Comparison of ENCODE assay signal across 8 cellular contexts in the genomic region with DNA sequence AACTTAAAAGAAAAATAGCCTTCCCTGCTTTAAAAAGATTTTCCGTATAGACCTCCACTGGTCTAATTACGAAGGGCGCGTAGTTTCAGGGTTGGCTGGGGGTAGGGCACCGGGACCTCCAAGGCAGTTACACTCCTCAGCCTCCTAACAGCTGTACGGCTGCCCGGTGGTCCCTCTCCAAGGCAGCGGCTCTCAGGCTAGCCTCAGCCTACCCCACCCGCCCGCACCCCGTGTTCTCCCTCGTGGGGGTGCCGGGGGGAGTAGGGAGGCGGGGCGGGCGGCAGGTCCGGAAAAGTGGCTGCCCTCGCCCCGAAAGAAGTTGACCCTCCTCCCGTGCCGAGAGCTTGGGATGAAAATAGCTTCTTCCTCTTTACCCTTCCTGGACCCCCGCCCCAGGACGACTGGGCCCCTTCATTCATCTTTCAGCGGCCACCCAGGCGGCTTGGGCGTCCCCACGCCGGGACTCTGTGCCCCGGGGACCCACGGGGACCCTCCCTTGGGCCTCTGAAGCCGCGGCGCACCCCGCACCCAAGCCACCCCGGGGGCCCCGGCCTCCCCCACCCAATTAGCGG. TPM values are rescaled to one million over a fixed set of nuclear protein-coding genes. Genes with fewer than 3 reads are reported as not detected.
DNase-seq lines count a peak whose midpoint lies in the region; ATAC-seq, FAIRE-seq and TF ChIP-seq lines count a peak whose summit lies in the region.

No MANE protein-coding gene starts in this region.

- H3K27ac ChIP-seq in HepG2 (ENCODE audit: extremely low read length, insufficient read depth, low read length): peak overlapping the region; percentile 99

- H3K4me1 ChIP-seq in Caco-2 (peaks cover 29% of the 10 kb centered on the region), HepG2 (ENCODE audit: insufficient read depth, low read length) (peaks cover 55% of the 10 kb centered on the region)

- H4K20me1 ChIP-seq in HepG2 (ENCODE audit: insufficient read depth, low read length): peaks cover 16% of the 10 kb centered on the region; the same call in 1 of the 2 replicates

- H2AFZ ChIP-seq in HepG2 (ENCODE audit: low read length): no peak overlapping the region

- no peaks in the 10 kb centered on the region for H3K27me3 ChIP-seq in Caco-2 (replicated peaks; ENCODE audit: control insufficient read depth, insufficient read depth, low read length)
- H3K27me3 ChIP-seq in HepG2 (ENCODE audit: control insufficient read depth in 1 of 2, insufficient read depth in 2 of 2, low read length in 2 of 2): no peaks in the 10 kb centered on the region; a peak in 1 of 5 replicates

- H3K9me3 Mint-ChIP-seq in Caco-2 (ENCODE audit: unreplicated experiment): no peaks in the 10 kb centered on the region
- H3K9me3 Mint-ChIP-seq in stimulated activated effector memory CD8-positive, alpha-beta T cell treated with anti-CD3 and anti-CD28 coated beads, Interleukin-12 subunit alpha, Interleukin-12 subunit beta, amount 100 ng/mL, for 72 hours: no peaks in the 10 kb centered on the region

- under 1% methylated on average over 19 of the region's 37 CpGs for WGBS in HepG2 (ENCODE audit: low lambda C conversion rate)

- H3K4me2 ChIP-seq in HepG2 (ENCODE audit: low read depth, low read length): peak overlapping the region; percentile 78

- FAIRE-seq in HepG2 (lab: Jason Lieb, UNC) (no peak), urothelium cell line (lab: Jason Lieb, UNC) (no peak)

- TF ChIP-seq CTCF in Caco-2 (IDR thresholded peaks at IDR 0.05; ENCODE audit: insufficient read depth in 1 of 2, low read depth in 1 of 2, low read length in 1 of 2, severe bottlenecking in 1 of 2, unreplicated experiment in 1 of 2) (no peak), HepG2 (CRISPR knock-in tag; IDR thresholded peaks at IDR 0.05) (no peak)

- H3K36me3 ChIP-seq in Caco-2 (ENCODE audit: control insufficient read depth, insufficient read depth, low read length): no peaks in the 10 kb centered on the region
- H3K36me3 ChIP-seq in HepG2 (replicated peaks in 1 of 2; ENCODE audit: control insufficient read depth in 1 of 2, insufficient read depth in 2 of 2, low read length in 2 of 2): no peaks in the 10 kb centered on the region

- intact Hi-C loops in Caco-2 (cut with micrococcal nuclease; ENCODE audit: unreplicated experiment) (loop anchor here (5.0 kb wide), 2 partner anchors 101 to 186 kb away; partner anchors contain the start of gene TRAF3), HepG2 (cut with micrococcal nuclease; ENCODE audit: unreplicated experiment) (loop anchor here (5.0 kb wide), 3 partner anchors 91 to 269 kb away; partner anchors contain the start of genes CINP and TECPR2)

- H3K9me3 ChIP-seq in Caco-2 (no peaks in the 10 kb centered on the region), HepG2 (ENCODE audit: low read length) (no peaks in the 10 kb centered on the region)

- H3K4me3 ChIP-seq in Caco-2 (ENCODE audit: low read depth, low read length): peak overlapping the region; percentile 83
- H3K4me3 ChIP-seq in HepG2 (replicated peaks in 1 of 3; ENCODE audit: insufficient read depth in 1 of 3, low read depth in 2 of 3, low read length in 3 of 3): peak overlapping the region; percentile 86 to 93 (median 87)

- H3K27me3 Mint-ChIP-seq in Caco-2 (ENCODE audit: insufficient read depth, unreplicated experiment): no peaks in the 10 kb centered on the region

- H3K9ac ChIP-seq in HepG2 (ENCODE audit: insufficient read depth, low read depth, low read length): peak overlapping the region; percentile 87

- in situ Hi-C loops in HepG2 (cut with HindIII; ENCODE audit: extremely low pct_ligation_motif_present, low pct_unique_long_range_greater_than_20kb): loop anchor here (5.0 kb wide), 1 partner anchor 49 kb away; no protein-coding TSS in a partner anchor

- TF ChIP-seq EP300 in HepG2 (IDR thresholded peaks at IDR 0.05; ENCODE audit: low read depth in 2 of 2, low read length in 2 of 2) (no peak), HepG2 (CRISPR knock-in tag; IDR thresholded peaks at IDR 0.05; ENCODE audit: borderline replicate concordance) (no peak)

- peak overlapping the region; percentile 79 for H3K4me3 Mint-ChIP-seq in Caco-2 (ENCODE audit: unreplicated experiment)
- H3K4me3 Mint-ChIP-seq in stimulated activated effector memory CD8-positive, alpha-beta T cell treated with anti-CD3 and anti-CD28 coated beads, Interleukin-12 subunit alpha, Interleukin-12 subunit beta, amount 100 ng/mL, for 72 hours: peak overlapping the region; percentile 86

- ATAC-seq in HG02840 (IDR thresholded peaks at IDR 0.05; ENCODE audit: low FRiP score, unreplicated experiment) (peak; percentile 1), HepG2 (peak; percentile 49)
- no peak for ATAC-seq in stimulated activated effector memory CD8-positive, alpha-beta T cell treated with anti-CD3 and anti-CD28 coated beads, Interleukin-12 subunit alpha, Interleukin-12 subunit beta, amount 100 ng/mL, for 72 hours

- POLR2A ChIA-PET in Caco-2 (lab: Charles Lee) (interaction anchor here (0.6 to 1.9 kb wide), 3 partner anchors 16 to 67 kb away, joined by 4 to 12 read pairs (median 5); no protein-coding TSS in a partner anchor), HepG2 (lab: Yijun Ruan, JAX) (interaction anchor here (0.6 to 5.3 kb wide), 10 partner anchors 16 to 92 kb away, joined by 3 to 58 read pairs (median 4); partner anchors contain the start of gene ANKRD9)

- peaks cover 33% of the 10 kb centered on the region for H3K79me2 ChIP-seq in HepG2 (ENCODE audit: insufficient read depth, low read length)

- TF ChIP-seq POLR2A in HepG2 (IDR thresholded peaks at IDR 0.05; ENCODE audit: insufficient read depth in 1 of 2, low read depth in 2 of 2, low read length in 2 of 2): no peak; a peak in 1 of 4 replicates

- DNase-seq in Caco-2 (no peak), SKM-1 (lab: John Stamatoyannopoulos, UW; ENCODE audit: unreplicated experiment) (peak; percentile 8), cerebellum (ENCODE audit: low spot score) (peak; percentile 28), HepG2 (ENCODE audit: low spot score) (no peak), urothelium cell line (ENCODE audit: low spot score) (no peak)
- peak in 1 of 2 donors; percentile 19 for DNase-seq in stimulated activated effector memory CD8-positive, alpha-beta T cell treated with anti-CD3 and anti-CD28 coated beads, Interleukin-12 subunit alpha, Interleukin-12 subunit beta, amount 100 ng/mL, for 72 hours (ENCODE audit: low spot score in 2 of 2)
- no peak for DNase-seq in activated CD4-positive, CD25-positive, alpha-beta regulatory T cell (lab: John Stamatoyannopoulos, UW)

- TSS peak; percentile 62 for BruUV-seq in Caco-2 (replicated peaks; lab: Mats Ljungman, UMichigan)
- BruUV-seq in HepG2 (replicated peaks; lab: Mats Ljungman, UMichigan): no TSS peak

- peaks cover 21% of the 10 kb centered on the region for H3K4me1 Mint-ChIP-seq in Caco-2 (ENCODE audit: low read depth, unreplicated experiment)
- H3K4me1 Mint-ChIP-seq in stimulated activated effector memory CD8-positive, alpha-beta T cell treated with anti-CD3 and anti-CD28 coated beads, Interleukin-12 subunit alpha, Interleukin-12 subunit beta, amount 100 ng/mL, for 72 hours: peaks cover 24% of the 10 kb centered on the region

- CTCF ChIA-PET in Caco-2 (lab: Charles Lee) (interaction anchor here (1.0 kb wide), 1 partner anchor 67 kb away, joined by 7 read pairs; no protein-coding TSS in a partner anchor), HepG2 (lab: Yijun Ruan, JAX; ENCODE audit: low intra/inter-chr PET ratio, low total read pairs) (no interaction called here)

- peak overlapping the region; percentile 82 for H3K27ac Mint-ChIP-seq in Caco-2 (ENCODE audit: unreplicated experiment)
- peak overlapping the region; percentile 93 for H3K27ac Mint-ChIP-seq in stimulated activated effector memory CD8-positive, alpha-beta T cell treated with anti-CD3 and anti-CD28 coated beads, Interleukin-12 subunit alpha, Interleukin-12 subunit beta, amount 100 ng/mL, for 72 hours

- peaks cover 3% of the 10 kb centered on the region for H3K36me3 Mint-ChIP-seq in Caco-2 (ENCODE audit: insufficient read depth, unreplicated experiment)
- H3K36me3 Mint-ChIP-seq in stimulated activated effector memory CD8-positive, alpha-beta T cell treated with anti-CD3 and anti-CD28 coated beads, Interleukin-12 subunit alpha, Interleukin-12 subunit beta, amount 100 ng/mL, for 72 hours: peaks cover 18% of the 10 kb centered on the region

- no peak for TF ChIP-seq RAD21 in HepG2 (CRISPR knock-in tag; IDR thresholded peaks at IDR 0.05)

TF ChIP-seq in HepG2, 621 proteins besides CTCF, POLR2A, EP300 and RAD21 (continues in another document):
- TF ChIP-seq FOXC1 (CRISPR knock-in tag; IDR thresholded peaks at IDR 0.05; ENCODE audit: borderline replicate concordance) (0 out of 2 replicates have a peak, but pooled peaks have one; percentile 8), TOE1 (CRISPR knock-in tag; IDR thresholded peaks at IDR 0.05) (no peak)
- TF ChIP-seq, protein P1, sequence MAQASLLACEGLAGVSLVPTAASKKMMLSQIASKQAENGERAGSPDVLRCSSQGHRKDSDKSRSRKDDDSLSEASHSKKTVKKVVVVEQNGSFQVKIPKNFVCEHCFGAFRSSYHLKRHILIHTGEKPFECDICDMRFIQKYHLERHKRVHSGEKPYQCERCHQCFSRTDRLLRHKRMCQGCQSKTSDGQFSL (CRISPR knock-in tag; IDR thresholded peaks at IDR 0.05): peak; percentile 58; the same call in 1 of the 2 replicates

RNA-seq across cellular contexts. Expression of gene RCOR1, which starts 1.0 kb away (rescaled TPM):
- total RNA-seq in Caco-2 (2022): 31.0 and 33.6 TPM in 2 replicates
- total RNA-seq in cerebellum: 15.6 TPM
- total RNA-seq in HepG2 (2016; rRNA removed; fragmentation: Illumina TruSeq; extraction: Trizol): 11.1 and 14.8 TPM in 2 replicates
- total RNA-seq in HepG2 (2016; cell fraction: cytosol; rRNA removed; fragmentation: Illumina TruSeq; extraction: Trizol; ENCODE audit: low read depth): 5.2 and 6.2 TPM in 2 replicates
- 10.9 and 13.8 TPM in 2 replicates for total RNA-seq in HepG2 (2016; cell fraction: insoluble cytoplasmic fraction; rRNA removed; fragmentation: Illumina TruSeq; extraction: Trizol)
- total RNA-seq in HepG2 (2016; cell fraction: membrane; rRNA removed; fragmentation: Illumina TruSeq; extraction: Trizol): 6.6 and 7.2 TPM in 2 replicates
- 15.7 and 18.1 TPM in 2 replicates for total RNA-seq in HepG2 (2016; cell fraction: nucleus; rRNA removed; fragmentation: Illumina TruSeq; extraction: Trizol)
- polyA plus RNA-seq in HepG2 (2011; rRNA removed): 10.2 and 10.5 TPM in 2 replicates
- polyA plus RNA-seq in HepG2 (2011; cell fraction: cytosol; rRNA removed): 5.8 and 9.2 TPM in 2 replicates
- polyA plus RNA-seq in HepG2 (2011; cell fraction: nucleus; rRNA removed): 7.8 and 8.1 TPM in 2 replicates
- polyA plus RNA-seq in HepG2 (2012): 12.0 and 12.1 TPM in 2 replicates
- 0.57 and 0.69 TPM in 2 replicates for polyA plus RNA-seq in HepG2 (2016; cell fraction: cytosol; fragmentation: Illumina TruSeq; extraction: Trizol; ENCODE audit: low read depth)
- 14.2 and 16.0 TPM in 2 replicates for polyA plus RNA-seq in HepG2 (2016; cell fraction: insoluble cytoplasmic fraction; fragmentation: Illumina TruSeq; extraction: Trizol; ENCODE audit: low read depth)
- polyA plus RNA-seq in HepG2 (2016; cell fraction: membrane; fragmentation: Illumina TruSeq; extraction: Trizol; ENCODE audit: low read depth): 1.9 and 2.5 TPM in 2 replicates
- 19.9 and 20.7 TPM in 2 replicates for polyA plus RNA-seq in HepG2 (2016; cell fraction: nucleus; fragmentation: Illumina TruSeq; extraction: Trizol; ENCODE audit: insufficient read depth, low read depth)
- 15.4 and 22.7 TPM in 2 replicates for polyA minus RNA-seq in HepG2 (2011; rRNA and poly(A)+ RNA removed; ENCODE audit: low replicate concordance)
- polyA minus RNA-seq in HepG2 (2011; cell fraction: cytosol; rRNA and poly(A)+ RNA removed): 11.9 and 12.5 TPM in 2 replicates
- 25.1 TPM in 2 replicates for polyA minus RNA-seq in HepG2 (2011; cell fraction: nucleus; rRNA and poly(A)+ RNA removed)

Comparison
In these comparisons a context has a peak if more than half of its experiments do, and no peak if none do; other contexts are left out.
1. DNase-seq: peak in SKM-1 (single experiment) and cerebellum (single experiment); none in Caco-2 (0 of 2), HepG2 (single experiment), urothelium cell line (single experiment) and activated CD4-positive, CD25-positive, alpha-beta regulatory T cell (0 of 4).